ENCODE assay signal across 32 cellular contexts in the genomic region with DNA sequence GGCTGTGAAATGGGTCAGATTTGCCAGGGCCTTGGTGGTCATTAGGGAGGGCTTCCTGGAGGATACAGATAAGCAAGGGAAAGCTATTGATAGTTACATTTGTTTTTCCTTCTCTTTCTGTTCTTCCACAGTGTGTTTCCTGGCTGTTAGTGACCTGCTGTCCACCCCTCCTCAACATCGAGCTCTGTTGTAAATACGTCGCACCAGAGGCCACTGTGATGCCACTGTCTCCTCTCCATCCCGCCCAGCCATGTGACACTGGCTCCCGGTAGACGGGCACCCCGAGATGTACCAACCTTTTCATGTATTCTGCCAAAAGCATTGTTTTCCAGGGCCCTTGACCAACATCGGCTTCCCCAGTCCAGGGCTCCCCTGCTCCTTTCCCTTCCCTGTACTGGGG. TPM values are rescaled to one million over a fixed set of nuclear protein-coding genes. Genes with fewer than 3 reads are reported as not detected.
"Had no signal": no experiment of that assay in that cellular context is flagged by ENCODE, and none has a peak within 500 bp of the region (broad histone marks: within the 10 kb centered on the region; RNA-seq: fewer than 3 reads in every experiment).

No MANE protein-coding gene starts in this region.

- ATAC-seq: activated CD4-positive, CD25-positive, alpha-beta regulatory T cell treated with anti-CD3 and anti-CD28 coated beads, Interleukin-2, amount 50 U/mL, for 24 hours; activated CD8-positive, alpha-beta T cell treated with anti-CD3 and anti-CD28 coated beads for 36 hours; activated naive CD4-positive, alpha-beta T cell treated with anti-CD3 and anti-CD28 coated beads, Interleukin-2, amount 50 U/mL, for 72 hours; activated T-cell treated with anti-CD3 and anti-CD28 coated beads, Interleukin-2, amount 50 U/mL, for 4 hours; activated T-helper 17 cell treated with anti-CD3 and anti-CD28 coated beads, Interleukin-2, amount 50 U/mL, for 72 hours; body of pancreas; gastroesophageal sphincter; heart right ventricle; T-helper 17 cell had no signal

- DNase-seq: activated B cell treated with CpG ODN at 0.5 μM for 24 hours; activated CD4-positive, alpha-beta T cell treated with anti-CD3 and anti-CD28 coated beads for 48 hours; activated CD4-positive, alpha-beta T cell treated with anti-CD3 and anti-CD28 coated beads, Interleukin-2, amount 50 U/mL, for 1 hour; activated CD4-positive, alpha-beta T cell treated with anti-CD3 and anti-CD28 coated beads, Interleukin-2, amount 50 U/mL, for 48 hours; activated CD8-positive, alpha-beta memory T cell treated with anti-CD3 and anti-CD28 coated beads for 24 hours; activated CD8-positive, alpha-beta T cell treated with anti-CD3 and anti-CD28 coated beads for 36 hours; activated effector memory CD4-positive, alpha-beta T cell treated with Interleukin-2 at 50 U/mL for 16 hours; activated gamma-delta T cell treated with Interleukin-2 at 50 U/mL for 16 hours; activated naive CD4-positive, alpha-beta T cell treated with Interleukin-2 at 50 U/mL for 16 hours; activated naive CD8-positive, alpha-beta T cell treated with anti-CD3 and anti-CD28 coated beads, Interleukin-2, amount 10 ng/mL, durations not matched to agents 7 days and 5 days; activated T-cell treated with anti-CD3 and anti-CD28 coated beads, Interleukin-2, amount 50 U/mL, for 4 hours; amniotic stem cell; anterior cingulate cortex; body of pancreas; caudate nucleus; colonic mucosa; dorsolateral prefrontal cortex; effector memory CD4-positive, alpha-beta T cell; endodermal cell; erythroblast; esophagus squamous epithelium; foreskin melanocyte; heart right ventricle; T-helper 1 cell; T-helper 17 cell; T1000; WERI-Rb-1 had no signal

- H3K36me3 Mint-ChIP-seq: activated naive CD4-positive, alpha-beta T cell treated with anti-CD3 and anti-CD28 coated beads, Interleukin-2, amount 50 U/mL, for 72 hours had no signal

- H3K4me1 Mint-ChIP-seq: activated B cell treated with CpG ODN at 0.5 μM for 24 hours had no signal

- H3K27ac ChIP-seq: body of pancreas, colonic mucosa, dorsolateral prefrontal cortex, esophagus squamous epithelium, gastroesophageal sphincter, heart right ventricle, WERI-Rb-1 had no signal

- H3K4me1 ChIP-seq: body of pancreas, colonic mucosa had no signal

- H3K27ac Mint-ChIP-seq: activated B cell treated with CpG ODN at 0.5 μM for 24 hours; activated CD8-positive, alpha-beta T cell treated with anti-CD3 and anti-CD28 coated beads for 36 hours; activated naive CD8-positive, alpha-beta T cell treated with anti-CD3 and anti-CD28 coated beads, Interleukin-2, amount 10 ng/mL, durations not matched to agents 7 days and 5 days; activated T-helper 17 cell treated with anti-CD3 and anti-CD28 coated beads, Interleukin-2, amount 50 U/mL, for 72 hours; endodermal cell; T-helper 17 cell; T-helper 2 cell treated with Interferon-gamma antibody and Interleukin-4, amounts not matched to agents 5 μg/mL and 100 μg/mL, for 36 hours had no signal

- H3K27me3 ChIP-seq: body of pancreas, colonic mucosa, dorsolateral prefrontal cortex, esophagus squamous epithelium, gastroesophageal sphincter, heart right ventricle had no signal

- H3K4me3 ChIP-seq: body of pancreas, colonic mucosa, dorsolateral prefrontal cortex, esophagus squamous epithelium, gastroesophageal sphincter, heart right ventricle had no signal

- H3K9me3 ChIP-seq: body of pancreas, colonic mucosa, esophagus squamous epithelium, gastroesophageal sphincter, heart right ventricle had no signal

- H3K4me3 Mint-ChIP-seq: activated B cell treated with CpG ODN at 0.5 μM for 24 hours; activated CD8-positive, alpha-beta T cell treated with anti-CD3 and anti-CD28 coated beads for 36 hours; activated naive CD8-positive, alpha-beta T cell treated with anti-CD3 and anti-CD28 coated beads, Interleukin-2, amount 10 ng/mL, durations not matched to agents 7 days and 5 days; activated T-cell treated with anti-CD3 and anti-CD28 coated beads, Interleukin-2, amount 50 U/mL, for 4 hours; activated T-helper 17 cell treated with anti-CD3 and anti-CD28 coated beads, Interleukin-2, amount 50 U/mL, for 72 hours; endodermal cell; T-helper 17 cell; T-helper 2 cell treated with Interferon-gamma antibody and Interleukin-4, amounts not matched to agents 5 μg/mL and 100 μg/mL, for 36 hours had no signal

- H3K27me3 Mint-ChIP-seq: activated B cell treated with CpG ODN at 0.5 μM for 24 hours; activated CD8-positive, alpha-beta T cell treated with anti-CD3 and anti-CD28 coated beads for 36 hours; activated naive CD8-positive, alpha-beta T cell treated with anti-CD3 and anti-CD28 coated beads, Interleukin-2, amount 10 ng/mL, durations not matched to agents 7 days and 5 days; activated T-helper 17 cell treated with anti-CD3 and anti-CD28 coated beads, Interleukin-2, amount 50 U/mL, for 72 hours; T-helper 17 cell had no signal

- H3K9me3 Mint-ChIP-seq: activated B cell treated with CpG ODN at 0.5 μM for 24 hours; activated CD8-positive, alpha-beta T cell treated with anti-CD3 and anti-CD28 coated beads for 36 hours; activated naive CD4-positive, alpha-beta T cell treated with anti-CD3 and anti-CD28 coated beads, Interleukin-2, amount 50 U/mL, for 72 hours; activated naive CD8-positive, alpha-beta T cell treated with anti-CD3 and anti-CD28 coated beads, Interleukin-2, amount 10 ng/mL, durations not matched to agents 7 days and 5 days; activated T-cell treated with anti-CD3 and anti-CD28 coated beads, Interleukin-2, amount 50 U/mL, for 4 hours; activated T-helper 17 cell treated with anti-CD3 and anti-CD28 coated beads, Interleukin-2, amount 50 U/mL, for 72 hours; endodermal cell; T-helper 2 cell treated with Interferon-gamma antibody and Interleukin-4, amounts not matched to agents 5 μg/mL and 100 μg/mL, for 36 hours had no signal

RNA-seq across cellular contexts. Expression of gene P4HA3, which starts 58.1 kb away (rescaled TPM):
- total RNA-seq: activated B cell treated with CpG ODN at 0.5 μM for 24 hours; activated CD8-positive, alpha-beta T cell treated with anti-CD3 and anti-CD28 coated beads for 36 hours; activated naive CD4-positive, alpha-beta T cell treated with anti-CD3 and anti-CD28 coated beads, Interleukin-2, amount 50 U/mL, for 72 hours; activated naive CD8-positive, alpha-beta T cell treated with anti-CD3 and anti-CD28 coated beads, Interleukin-2, amount 10 ng/mL, durations not matched to agents 7 days and 5 days; activated T-cell treated with anti-CD3 and anti-CD28 coated beads, Interleukin-2, amount 50 U/mL, for 4 hours; activated T-helper 17 cell treated with anti-CD3 and anti-CD28 coated beads, Interleukin-2, amount 50 U/mL, for 72 hours; body of pancreas; endodermal cell; T-helper 17 cell had no signal
